In genomic region chr3:72185549-72186484, GRCh38 we compare ENCODE assay signal across 9 cellular contexts.
DNase-seq lines count a peak whose midpoint lies in the region; ATAC-seq and TF ChIP-seq lines count a peak whose summit lies in the region.
"Had no signal": no experiment of that assay in that cellular context is flagged by ENCODE, and none has a peak within 500 bp of the region (broad histone marks: within the 10 kb centered on the region; RNA-seq: fewer than 3 reads in every experiment).

No MANE protein-coding gene starts in this region.

- peak overlapping the region in 1 of 2 donors; percentile 11 for H3K4me3 Mint-ChIP-seq in stimulated activated naive CD8-positive, alpha-beta T cell treated with anti-CD3 and anti-CD28 coated beads, Interleukin-15, amount 100 ng/mL, for 72 hours
- H3K4me3 Mint-ChIP-seq: central memory CD8-positive, alpha-beta T cell had no signal

- H3K27ac Mint-ChIP-seq in stimulated activated naive CD8-positive, alpha-beta T cell treated with anti-CD3 and anti-CD28 coated beads, Interleukin-15, amount 100 ng/mL, for 72 hours, result no peak overlapping the region

- no peaks in the 10 kb centered on the region for H3K9me2 ChIP-seq in SK-N-SH

- peak; percentile 89 for ATAC-seq in stimulated activated naive CD8-positive, alpha-beta T cell treated with anti-CD3 and anti-CD28 coated beads, Interleukin-15, amount 100 ng/mL, for 72 hours
- no peak for ATAC-seq in psoas muscle

- peak overlapping the region; percentile 1; the same call in 1 of the 2 replicates for H3K9ac ChIP-seq in SK-N-SH

- H3K4me1 ChIP-seq in SK-N-SH (ENCODE audit: control insufficient read depth in 1 of 2, insufficient read depth in 2 of 2, low read depth in 1 of 2, low read length in 1 of 2) (peaks cover 3 to 7% of the 10 kb centered on the region in 2 experiments; a peak in 1 of 4 replicates), psoas muscle (no peaks in the 10 kb centered on the region)

- POLR2A ChIA-PET in SK-N-SH (lab: Yijun Ruan, JAX), result no interaction called here

- no peaks in the 10 kb centered on the region for H3K36me3 ChIP-seq in SK-N-SH (replicated peaks in 1 of 2; ENCODE audit: control insufficient read depth in 1 of 2, insufficient read depth in 2 of 2, low read length in 1 of 2)
- no peaks in the 10 kb centered on the region for H3K36me3 ChIP-seq in psoas muscle (ENCODE audit: insufficient read depth in 1 of 2, low read depth in 1 of 2)

- peak; percentile 21 for DNase-seq in activated naive CD4-positive, alpha-beta T cell treated with Interleukin-2 at 50 U/mL for 16 hours
- DNase-seq in activated naive CD4-positive, alpha-beta T cell (lab: John Stamatoyannopoulos, UW), result no peak
- no peak for DNase-seq in SK-N-SH
- DNase-seq in germinal center (ENCODE audit: low spot score), result peak; percentile 73
- DNase-seq in stimulated activated naive CD8-positive, alpha-beta T cell treated with anti-CD3 and anti-CD28 coated beads, Interleukin-15, amount 100 ng/mL, for 72 hours, result peak in 1 of 2 donors; percentile 50
- DNase-seq in psoas muscle, result no peak
- no peak for DNase-seq in CD1c-positive myeloid dendritic cell (ENCODE audit: extremely low spot score)
- no peak for DNase-seq in KBM-7

- no peak for TF ChIP-seq EP300 in SK-N-SH (IDR thresholded peaks at IDR 0.05; ENCODE audit: borderline replicate concordance in 1 of 2, low read depth in 1 of 2, low read length in 1 of 2)

- CTCF ChIA-PET in SK-N-SH (lab: Yijun Ruan, JAX), result no interaction called here

- H3K4me1 Mint-ChIP-seq in stimulated activated naive CD8-positive, alpha-beta T cell treated with anti-CD3 and anti-CD28 coated beads, Interleukin-15, amount 100 ng/mL, for 72 hours, result peaks cover 16% of the 10 kb centered on the region
- H3K4me1 Mint-ChIP-seq: central memory CD8-positive, alpha-beta T cell had no signal

- H3F3A ChIP-seq in SK-N-SH (replicated peaks; ENCODE audit: insufficient read depth), result peaks cover 15% of the 10 kb centered on the region

- H3K27ac ChIP-seq in SK-N-SH (ENCODE audit: low read depth in 2 of 2, low read length in 1 of 2) (peak overlapping the region in 1 of 2 experiments; percentile 45; a peak in 2 of 4 replicates), psoas muscle (no peak overlapping the region)

- no peaks in the 10 kb centered on the region for H3K79me2 ChIP-seq in SK-N-SH (ENCODE audit: insufficient read depth)

- intact Hi-C loops in psoas muscle (cut with DNase I), result no loop called here

- WGBS in SK-N-SH (ENCODE audit: low lambda C conversion rate), result 37% methylated on average over 9 of the region's 9 CpGs
- 59 to 67% (median 60%) methylated on average over 9 of the region's 9 CpGs for WGBS in psoas muscle, 3 donors

- TF ChIP-seq RAD21 in SK-N-SH (IDR thresholded peaks at IDR 0.05; ENCODE audit: low read length), result no peak

- peak overlapping the region; percentile 30; the same call in 1 of the 2 replicates for H2AFZ ChIP-seq in SK-N-SH (ENCODE audit: low read depth)

- peaks cover 0 to 2% of the 10 kb centered on the region in 2 donors for H3K9me3 Mint-ChIP-seq in stimulated activated naive CD8-positive, alpha-beta T cell treated with anti-CD3 and anti-CD28 coated beads, Interleukin-15, amount 100 ng/mL, for 72 hours
- H3K9me3 Mint-ChIP-seq: central memory CD8-positive, alpha-beta T cell had no signal

- no peak for TF ChIP-seq CTCF in SK-N-SH (IDR thresholded peaks at IDR 0.05)
- no peak for TF ChIP-seq CTCF in psoas muscle (IDR thresholded peaks at IDR 0.05)

- in situ Hi-C loops in KBM-7 (cut with MboI; ENCODE audit: low pct_unique_long_range_greater_than_20kb, low sequenced_read_pairs), result no loop called here

- peak overlapping the region; percentile 56 for H3K4me2 ChIP-seq in SK-N-SH

- peaks cover 23% of the 10 kb centered on the region for H3K27me3 Mint-ChIP-seq in stimulated activated naive CD8-positive, alpha-beta T cell treated with anti-CD3 and anti-CD28 coated beads, Interleukin-15, amount 100 ng/mL, for 72 hours

- H3K4me3 ChIP-seq in SK-N-SH (ENCODE audit: low read depth in 2 of 2, low read length in 1 of 2) (peak overlapping the region in 1 of 2 experiments; percentile 14; a peak in 1 of 4 replicates), psoas muscle (no peak overlapping the region)

- H3K27me3 ChIP-seq in SK-N-SH (ENCODE audit: insufficient read depth) (no peaks in the 10 kb centered on the region), psoas muscle (ENCODE audit: insufficient read depth in 3 of 3, low read length in 2 of 3) (no peaks in the 10 kb centered on the region)

- H3K9me3 ChIP-seq in SK-N-SH, result no peaks in the 10 kb centered on the region
- no peaks in the 10 kb centered on the region for H3K9me3 ChIP-seq in psoas muscle

- no peaks in the 10 kb centered on the region for H4K20me1 ChIP-seq in SK-N-SH (ENCODE audit: insufficient read depth)

TF ChIP-seq in SK-N-SH, 30 proteins besides CTCF, POLR2A, EP300 and RAD21:
- TF ChIP-seq JUND (IDR thresholded peaks at IDR 0.05) (0 out of 2 replicates have a peak, but pooled peaks have one; percentile 19), EZH2phosphoT487 (IDR thresholded peaks at IDR 0.05; ENCODE audit: borderline replicate concordance, low read depth) (no peak), PBX3 (IDR thresholded peaks at IDR 0.05) (no peak; the same call in 1 of the 2 replicates), TEAD4 (IDR thresholded peaks at IDR 0.05; ENCODE audit: borderline replicate concordance, insufficient read depth) (no peak), YY1 (IDR thresholded peaks at IDR 0.05; ENCODE audit: low read depth) (no peak), TCF12 (IDR thresholded peaks at IDR 0.05) (peak; percentile 50; the same call in 1 of the 2 replicates), RCOR1 (IDR thresholded peaks at IDR 0.05; ENCODE audit: low read length) (no peak), GATA2 (CRISPR knock-in tag; IDR thresholded peaks at IDR 0.05) (no peak), MAX (IDR thresholded peaks at IDR 0.05; ENCODE audit: low read depth) (peak; percentile 63), MXI1 (IDR thresholded peaks at IDR 0.05; ENCODE audit: low read depth, low read length) (no peak), ELF1 (IDR thresholded peaks at IDR 0.05) (no peak), NRF1 (IDR thresholded peaks at IDR 0.05; ENCODE audit: low read depth, low read length) (no peak), GABPA (IDR thresholded peaks at IDR 0.05; ENCODE audit: low read depth) (no peak), USF1 (IDR thresholded peaks at IDR 0.05; ENCODE audit: borderline replicate concordance, low read depth) (no peak), RFX5 (IDR thresholded peaks at IDR 0.05; ENCODE audit: low read length) (no peak), NFIC (IDR thresholded peaks at IDR 0.05; ENCODE audit: borderline replicate concordance) (0 out of 2 replicates have a peak, but pooled peaks have one; percentile 3), SMC3 (IDR thresholded peaks at IDR 0.05; ENCODE audit: low read depth, low read length) (no peak), FOSL2 (IDR thresholded peaks at IDR 0.05; ENCODE audit: borderline replicate concordance, low read depth) (peak; percentile 47; the same call in 1 of the 2 replicates), FOXM1 (IDR thresholded peaks at IDR 0.05; ENCODE audit: low read depth) (no peak)
- TF ChIP-seq, protein P1, sequence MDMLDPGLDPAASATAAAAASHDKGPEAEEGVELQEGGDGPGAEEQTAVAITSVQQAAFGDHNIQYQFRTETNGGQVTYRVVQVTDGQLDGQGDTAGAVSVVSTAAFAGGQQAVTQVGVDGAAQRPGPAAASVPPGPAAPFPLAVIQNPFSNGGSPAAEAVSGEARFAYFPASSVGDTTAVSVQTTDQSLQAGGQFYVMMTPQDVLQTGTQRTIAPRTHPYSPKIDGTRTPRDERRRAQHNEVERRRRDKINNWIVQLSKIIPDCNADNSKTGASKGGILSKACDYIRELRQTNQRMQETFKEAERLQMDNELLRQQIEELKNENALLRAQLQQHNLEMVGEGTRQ (IDR thresholded peaks at IDR 0.05; ENCODE audit: borderline replicate concordance, low read depth, low read length), result no peak
- TF ChIP-seq, protein P2, sequence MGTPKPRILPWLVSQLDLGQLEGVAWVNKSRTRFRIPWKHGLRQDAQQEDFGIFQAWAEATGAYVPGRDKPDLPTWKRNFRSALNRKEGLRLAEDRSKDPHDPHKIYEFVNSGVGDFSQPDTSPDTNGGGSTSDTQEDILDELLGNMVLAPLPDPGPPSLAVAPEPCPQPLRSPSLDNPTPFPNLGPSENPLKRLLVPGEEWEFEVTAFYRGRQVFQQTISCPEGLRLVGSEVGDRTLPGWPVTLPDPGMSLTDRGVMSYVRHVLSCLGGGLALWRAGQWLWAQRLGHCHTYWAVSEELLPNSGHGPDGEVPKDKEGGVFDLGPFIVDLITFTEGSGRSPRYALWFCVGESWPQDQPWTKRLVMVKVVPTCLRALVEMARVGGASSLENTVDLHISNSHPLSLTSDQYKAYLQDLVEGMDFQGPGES (IDR thresholded peaks at IDR 0.05; ENCODE audit: low read depth, low read length), result no peak

Comparison
In these comparisons a context has a peak if more than half of its experiments do, and no peak if none do; other contexts are left out.
1. DNase-seq: peak in activated naive CD4-positive, alpha-beta T cell treated with Interleukin-2 at 50 U/mL for 16 hours (single experiment) and germinal center (single experiment); none in activated naive CD4-positive, alpha-beta T cell (0 of 4), SK-N-SH (single experiment), psoas muscle (0 of 2), CD1c-positive myeloid dendritic cell (single experiment) and KBM-7 (single experiment).